Comparison of ENCODE assay signal across 10 cellular contexts in the genomic region with DNA sequence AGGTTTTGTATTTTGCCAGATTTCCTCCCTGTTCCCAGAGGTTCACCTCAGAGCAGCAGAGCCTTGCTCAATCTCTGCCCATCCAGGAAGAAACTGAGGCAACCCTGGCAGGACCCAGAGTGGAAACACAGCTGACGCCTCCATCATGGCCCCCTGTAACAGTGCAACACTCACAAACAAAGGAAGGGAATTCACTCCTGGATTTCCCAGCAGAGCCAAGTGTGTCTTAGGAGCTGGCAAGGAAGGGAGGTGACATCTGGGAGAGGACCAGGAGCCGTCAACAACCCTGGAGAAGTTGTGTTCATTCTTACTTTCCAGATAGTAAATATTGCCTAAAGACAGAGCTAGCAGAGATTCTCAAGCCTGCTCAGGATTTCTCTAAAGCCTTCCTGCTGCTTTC.
DNase-seq lines count a peak whose midpoint lies in the region; ATAC-seq and TF ChIP-seq lines count a peak whose summit lies in the region.
"Had no signal": no experiment of that assay in that cellular context is flagged by ENCODE, and none has a peak within 500 bp of the region (broad histone marks: within the 10 kb centered on the region; RNA-seq: fewer than 3 reads in every experiment).

No MANE protein-coding gene starts in this region.

- peak; percentile 3 for DNase-seq in NCI-H82 (lab: John Stamatoyannopoulos, UW)
- DNase-seq in NCI-H82 treated with DMSO at 0.1 percent for 48 hours (lab: John Stamatoyannopoulos, UW; ENCODE audit: unreplicated experiment), result no peak
- DNase-seq in ecto neural progenitor cell (ENCODE audit: low spot score), result no peak
- no peak for DNase-seq in NOMO-1 treated with dmso at 0.1 percent for 144 hours (lab: John Stamatoyannopoulos, UW; ENCODE audit: unreplicated experiment)
- DNase-seq: NCI-H2227 treated with DMSO at 0.1 percent for 48 hours; stimulated activated naive CD4-positive, alpha-beta T cell had no signal

- WGBS in liver, result 83% methylated on average over 2 of the region's 2 CpGs

- peak overlapping the region in 1 of 2 donors; percentile 48 for H3K9ac ChIP-seq in liver (ENCODE audit: low read depth in 1 of 2, low read length in 2 of 2)
- H3K9ac ChIP-seq in stomach smooth muscle (ENCODE audit: low read length in 2 of 2), result no peak overlapping the region

- no peak overlapping the region for H3K4me3 ChIP-seq in liver (ENCODE audit: low read depth in 1 of 3, low read length in 3 of 3)
- no peak overlapping the region for H3K4me3 ChIP-seq in stomach smooth muscle (ENCODE audit: low read length in 2 of 2)

- H3K27ac Mint-ChIP-seq in activated naive CD8-positive, alpha-beta T cell, result peak overlapping the region; percentile 95

- H3K9me3 ChIP-seq in liver (ENCODE audit: control insufficient read depth in 4 of 4, low read length in 3 of 4) (no peaks in the 10 kb centered on the region), stomach smooth muscle (ENCODE audit: control insufficient read depth in 2 of 2, low read length in 2 of 2) (no peaks in the 10 kb centered on the region)

- H3K4me1 Mint-ChIP-seq in activated naive CD8-positive, alpha-beta T cell (ENCODE audit: low read depth), result peaks cover 50% of the 10 kb centered on the region

- no peak overlapping the region for H3K4me3 Mint-ChIP-seq in activated naive CD8-positive, alpha-beta T cell

- no peaks in the 10 kb centered on the region for H3K9me3 Mint-ChIP-seq in activated naive CD8-positive, alpha-beta T cell (ENCODE audit: low read depth)

- H3K4me1 ChIP-seq in liver (ENCODE audit: control insufficient read depth in 4 of 4, insufficient read depth in 4 of 4, low read length in 3 of 4), result peaks cover 3 to 39% (median 22%) of the 10 kb centered on the region in 4 donors
- peaks cover 59% of the 10 kb centered on the region for H3K4me1 ChIP-seq in stomach smooth muscle (ENCODE audit: control insufficient read depth, insufficient read depth, low read length)

- no peaks in the 10 kb centered on the region for H3K36me3 ChIP-seq in liver (ENCODE audit: control insufficient read depth in 4 of 4, insufficient read depth in 3 of 4, low read depth in 1 of 4, low read length in 3 of 4)
- no peaks in the 10 kb centered on the region for H3K36me3 ChIP-seq in stomach smooth muscle (ENCODE audit: control insufficient read depth in 2 of 2, insufficient read depth in 2 of 2, low read length in 2 of 2)

- peak overlapping the region; percentile 92 to 93 for H3K27ac ChIP-seq in liver (ENCODE audit: low read depth in 1 of 2, low read length in 2 of 2)
- peak overlapping the region; percentile 95 for H3K27ac ChIP-seq in stomach smooth muscle (ENCODE audit: low read length)

- no peaks in the 10 kb centered on the region for H3K36me3 Mint-ChIP-seq in activated naive CD8-positive, alpha-beta T cell

- H3K27me3 ChIP-seq in liver (ENCODE audit: control insufficient read depth in 4 of 4, insufficient read depth in 4 of 4, low read length in 3 of 4) (no peaks in the 10 kb centered on the region), stomach smooth muscle (ENCODE audit: control insufficient read depth in 1 of 2, insufficient read depth in 2 of 2, low read length in 2 of 2) (no peaks in the 10 kb centered on the region)

- TF ChIP-seq RAD21 in liver (IDR thresholded peaks at IDR 0.05), result no peak

- H3K27me3 Mint-ChIP-seq in activated naive CD8-positive, alpha-beta T cell, result no peaks in the 10 kb centered on the region

- no peak for ATAC-seq in HG02763 (IDR thresholded peaks at IDR 0.05; ENCODE audit: unreplicated experiment)

- no peak for TF ChIP-seq CTCF in liver (IDR thresholded peaks at IDR 0.05; ENCODE audit: low read depth, low read length, missing input control)

TF ChIP-seq in liver, 16 proteins besides CTCF, POLR2A, EP300 and RAD21:
- TF ChIP-seq, protein P1, sequence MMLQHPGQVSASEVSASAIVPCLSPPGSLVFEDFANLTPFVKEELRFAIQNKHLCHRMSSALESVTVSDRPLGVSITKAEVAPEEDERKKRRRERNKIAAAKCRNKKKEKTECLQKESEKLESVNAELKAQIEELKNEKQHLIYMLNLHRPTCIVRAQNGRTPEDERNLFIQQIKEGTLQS (IDR thresholded peaks at IDR 0.05), result no peak
- TF ChIP-seq HNF4A (conservative IDR thresholded peaks at IDR 0.05) (no peak), SP1 (IDR thresholded peaks at IDR 0.05) (no peak), GABPA (IDR thresholded peaks at IDR 0.05 in 1 of 2, conservative IDR thresholded peaks at IDR 0.05 in 1 of 2) (no peak), EGR1 (IDR thresholded peaks at IDR 0.05; ENCODE audit: low read depth in 2 of 2) (no peak), HNF4G (IDR thresholded peaks at IDR 0.05) (no peak), FOXA1 (IDR thresholded peaks at IDR 0.05) (no peak), RXRA (IDR thresholded peaks at IDR 0.05) (no peak), FOXA2 (IDR thresholded peaks at IDR 0.05) (no peak), JUND (IDR thresholded peaks at IDR 0.05) (no peak), NR2F2 (IDR thresholded peaks at IDR 0.05) (no peak), TAF1 (conservative IDR thresholded peaks at IDR 0.05) (no peak), YY1 (IDR thresholded peaks at IDR 0.05) (no peak)
- TF ChIP-seq, protein P2, sequence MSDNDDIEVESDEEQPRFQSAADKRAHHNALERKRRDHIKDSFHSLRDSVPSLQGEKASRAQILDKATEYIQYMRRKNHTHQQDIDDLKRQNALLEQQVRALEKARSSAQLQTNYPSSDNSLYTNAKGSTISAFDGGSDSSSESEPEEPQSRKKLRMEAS (IDR thresholded peaks at IDR 0.05), result no peak
- TF ChIP-seq, protein P3, sequence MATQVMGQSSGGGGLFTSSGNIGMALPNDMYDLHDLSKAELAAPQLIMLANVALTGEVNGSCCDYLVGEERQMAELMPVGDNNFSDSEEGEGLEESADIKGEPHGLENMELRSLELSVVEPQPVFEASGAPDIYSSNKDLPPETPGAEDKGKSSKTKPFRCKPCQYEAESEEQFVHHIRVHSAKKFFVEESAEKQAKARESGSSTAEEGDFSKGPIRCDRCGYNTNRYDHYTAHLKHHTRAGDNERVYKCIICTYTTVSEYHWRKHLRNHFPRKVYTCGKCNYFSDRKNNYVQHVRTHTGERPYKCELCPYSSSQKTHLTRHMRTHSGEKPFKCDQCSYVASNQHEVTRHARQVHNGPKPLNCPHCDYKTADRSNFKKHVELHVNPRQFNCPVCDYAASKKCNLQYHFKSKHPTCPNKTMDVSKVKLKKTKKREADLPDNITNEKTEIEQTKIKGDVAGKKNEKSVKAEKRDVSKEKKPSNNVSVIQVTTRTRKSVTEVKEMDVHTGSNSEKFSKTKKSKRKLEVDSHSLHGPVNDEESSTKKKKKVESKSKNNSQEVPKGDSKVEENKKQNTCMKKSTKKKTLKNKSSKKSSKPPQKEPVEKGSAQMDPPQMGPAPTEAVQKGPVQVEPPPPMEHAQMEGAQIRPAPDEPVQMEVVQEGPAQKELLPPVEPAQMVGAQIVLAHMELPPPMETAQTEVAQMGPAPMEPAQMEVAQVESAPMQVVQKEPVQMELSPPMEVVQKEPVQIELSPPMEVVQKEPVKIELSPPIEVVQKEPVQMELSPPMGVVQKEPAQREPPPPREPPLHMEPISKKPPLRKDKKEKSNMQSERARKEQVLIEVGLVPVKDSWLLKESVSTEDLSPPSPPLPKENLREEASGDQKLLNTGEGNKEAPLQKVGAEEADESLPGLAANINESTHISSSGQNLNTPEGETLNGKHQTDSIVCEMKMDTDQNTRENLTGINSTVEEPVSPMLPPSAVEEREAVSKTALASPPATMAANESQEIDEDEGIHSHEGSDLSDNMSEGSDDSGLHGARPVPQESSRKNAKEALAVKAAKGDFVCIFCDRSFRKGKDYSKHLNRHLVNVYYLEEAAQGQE (IDR thresholded peaks at IDR 0.05), result no peak
- TF ChIP-seq, protein P4, sequence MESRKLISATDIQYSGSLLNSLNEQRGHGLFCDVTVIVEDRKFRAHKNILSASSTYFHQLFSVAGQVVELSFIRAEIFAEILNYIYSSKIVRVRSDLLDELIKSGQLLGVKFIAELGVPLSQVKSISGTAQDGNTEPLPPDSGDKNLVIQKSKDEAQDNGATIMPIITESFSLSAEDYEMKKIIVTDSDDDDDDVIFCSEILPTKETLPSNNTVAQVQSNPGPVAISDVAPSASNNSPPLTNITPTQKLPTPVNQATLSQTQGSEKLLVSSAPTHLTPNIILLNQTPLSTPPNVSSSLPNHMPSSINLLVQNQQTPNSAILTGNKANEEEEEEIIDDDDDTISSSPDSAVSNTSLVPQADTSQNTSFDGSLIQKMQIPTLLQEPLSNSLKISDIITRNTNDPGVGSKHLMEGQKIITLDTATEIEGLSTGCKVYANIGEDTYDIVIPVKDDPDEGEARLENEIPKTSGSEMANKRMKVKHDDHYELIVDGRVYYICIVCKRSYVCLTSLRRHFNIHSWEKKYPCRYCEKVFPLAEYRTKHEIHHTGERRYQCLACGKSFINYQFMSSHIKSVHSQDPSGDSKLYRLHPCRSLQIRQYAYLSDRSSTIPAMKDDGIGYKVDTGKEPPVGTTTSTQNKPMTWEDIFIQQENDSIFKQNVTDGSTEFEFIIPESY (IDR thresholded peaks at IDR 0.05), result no peak
